Comparison of ENCODE assay signal across 28 cellular contexts in the genomic region with DNA sequence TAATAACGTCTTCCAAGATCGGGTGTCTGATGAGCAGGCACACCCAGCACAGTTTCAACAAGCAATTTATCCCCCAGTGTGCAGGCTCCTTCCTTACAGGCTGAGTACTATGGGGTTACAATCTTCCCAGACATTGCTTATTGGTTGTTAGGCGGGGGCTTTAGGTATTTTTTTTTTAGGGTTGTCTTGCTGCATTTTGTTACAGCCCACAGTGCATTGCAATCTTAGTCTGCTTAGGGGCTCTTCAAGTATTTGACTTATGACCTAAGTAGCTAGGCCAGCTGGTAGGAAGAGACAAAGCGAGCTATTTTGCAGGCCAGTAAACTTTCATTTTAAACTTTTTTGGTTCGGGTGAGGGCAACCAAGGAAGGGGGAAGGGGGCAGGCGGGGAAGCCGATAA. TPM values are rescaled to one million over a fixed set of nuclear protein-coding genes. Genes with fewer than 3 reads are reported as not detected.
DNase-seq lines count a peak whose midpoint lies in the region; ATAC-seq and TF ChIP-seq lines count a peak whose summit lies in the region.
"Had no signal": no experiment of that assay in that cellular context is flagged by ENCODE, and none has a peak within 500 bp of the region (broad histone marks: within the 10 kb centered on the region; RNA-seq: fewer than 3 reads in every experiment).

No MANE protein-coding gene starts in this region.

- H3K4me3 ChIP-seq in hepatocyte (no peak overlapping the region), neuron (ENCODE audit: low read length) (no peak overlapping the region), thymus (ENCODE audit: low read length) (no peak overlapping the region), left lung (no peak overlapping the region)
- H3K4me3 ChIP-seq: ascending aorta, MG63 had no signal

- ATAC-seq in GM18511 (IDR thresholded peaks at IDR 0.05; ENCODE audit: unreplicated experiment) (no peak), left lung (no peak), GM19324 (IDR thresholded peaks at IDR 0.05; ENCODE audit: low FRiP score, unreplicated experiment) (no peak)
- ATAC-seq: left lobe of liver had no signal

- no peaks in the 10 kb centered on the region for H3K9me2 ChIP-seq in hepatocyte (replicated peaks; ENCODE audit: insufficient read depth)
- H3K9me2 ChIP-seq: SK-N-SH had no signal

- no peaks in the 10 kb centered on the region for H3K36me3 ChIP-seq in hepatocyte (replicated peaks; ENCODE audit: insufficient read depth, low read depth)
- H3K36me3 ChIP-seq in neuron (ENCODE audit: insufficient read depth, low read length): no peaks in the 10 kb centered on the region
- H3K36me3 ChIP-seq in thymus (ENCODE audit: control insufficient read depth, insufficient read depth): no peaks in the 10 kb centered on the region
- H3K36me3 ChIP-seq in left lung: peaks cover 0 to 13% of the 10 kb centered on the region in 2 donors

- peak overlapping the region; percentile 62 for H3K27ac Mint-ChIP-seq in activated CD4-positive, alpha-beta T cell treated with anti-CD3 and anti-CD28 coated beads, Interleukin-2, amount 10 ng/mL, durations not matched to agents 7 days and 5 days
- H3K27ac Mint-ChIP-seq: activated CD4-positive, alpha-beta T cell treated with anti-CD3 and anti-CD28 coated beads, Interleukin-2, amount 10 ng/mL, durations not matched to agents 24 days and 14 days; activated naive CD8-positive, alpha-beta T cell; CD8-positive, alpha-beta memory T cell; stimulated activated naive CD8-positive, alpha-beta T cell treated with anti-CD3 and anti-CD28 coated beads, Interleukin-15, Interleukin-2, amounts not matched to agents 100 ng/mL and 50 ng/mL, for 24 hours; type B pancreatic cell had no signal

- H2AFZ ChIP-seq in hepatocyte: no peak overlapping the region
- H2AFZ ChIP-seq in neuron (ENCODE audit: low read depth, low read length): peak overlapping the region; percentile 57

- H4K20me1 ChIP-seq in hepatocyte (ENCODE audit: insufficient read depth, poor library complexity, severe bottlenecking): no peaks in the 10 kb centered on the region

- H3K36me3 Mint-ChIP-seq in activated CD4-positive, alpha-beta T cell treated with anti-CD3 and anti-CD28 coated beads, Interleukin-2, amount 10 ng/mL, durations not matched to agents 7 days and 5 days (ENCODE audit: low read depth): peaks cover 41% of the 10 kb centered on the region
- H3K36me3 Mint-ChIP-seq: type B pancreatic cell had no signal

- no peaks in the 10 kb centered on the region for H3K9me3 Mint-ChIP-seq in activated CD4-positive, alpha-beta T cell treated with anti-CD3 and anti-CD28 coated beads, Interleukin-2, amount 10 ng/mL, durations not matched to agents 7 days and 5 days
- H3K9me3 Mint-ChIP-seq: activated CD4-positive, alpha-beta T cell treated with anti-CD3 and anti-CD28 coated beads, Interleukin-2, amount 10 ng/mL, durations not matched to agents 24 days and 14 days; CD8-positive, alpha-beta memory T cell; stimulated activated naive CD8-positive, alpha-beta T cell treated with anti-CD3 and anti-CD28 coated beads, Interleukin-15, Interleukin-2, amounts not matched to agents 100 ng/mL and 50 ng/mL, for 24 hours; type B pancreatic cell had no signal

- WGBS in hepatocyte (ENCODE audit: low lambda C conversion rate, missing lambda C conversion rate): 61% methylated on average over 7 of the region's 7 CpGs
- 94% methylated on average over 7 of the region's 7 CpGs for WGBS in thymus

- H3K27me3 ChIP-seq in hepatocyte (no peaks in the 10 kb centered on the region), neuron (ENCODE audit: insufficient read depth, low read length) (no peaks in the 10 kb centered on the region), thymus (ENCODE audit: control insufficient read depth, insufficient read depth) (no peaks in the 10 kb centered on the region), left lung (no peaks in the 10 kb centered on the region)
- H3K27me3 ChIP-seq: ascending aorta, MG63, neutrophil had no signal

- H3K4me2 ChIP-seq in hepatocyte: peak overlapping the region; percentile 18
- H3K4me2 ChIP-seq: SK-N-SH had no signal

- H3K79me2 ChIP-seq in hepatocyte: no peaks in the 10 kb centered on the region

- CTCF ChIA-PET in activated CD4-positive, alpha-beta T cell treated with anti-CD3 and anti-CD28 coated beads, Interleukin-2, amount 10 ng/mL, durations not matched to agents 7 days and 5 days (lab: Charles Lee): interaction anchor here (0.8 to 2.5 kb wide), 5 partner anchors 11 to 108 kb away, joined by 3 to 7 read pairs (median 3); no protein-coding TSS in a partner anchor

- POLR2A ChIA-PET in activated CD4-positive, alpha-beta T cell treated with anti-CD3 and anti-CD28 coated beads, Interleukin-2, amount 10 ng/mL, durations not matched to agents 7 days and 5 days (lab: Charles Lee): interaction anchor here (0.5 kb wide), 1 partner anchor 26 kb away, joined by 3 read pairs; no protein-coding TSS in a partner anchor

- peaks cover 31% of the 10 kb centered on the region for H3K4me1 Mint-ChIP-seq in activated CD4-positive, alpha-beta T cell treated with anti-CD3 and anti-CD28 coated beads, Interleukin-2, amount 10 ng/mL, durations not matched to agents 7 days and 5 days

- TF ChIP-seq CTCF in hepatocyte (IDR thresholded peaks at IDR 0.05; ENCODE audit: poor library complexity) (no peak), left lung (IDR thresholded peaks at IDR 0.05) (no peak)

- no peaks in the 10 kb centered on the region for H3K9me3 ChIP-seq in hepatocyte (ENCODE audit: low read depth)
- no peaks in the 10 kb centered on the region for H3K9me3 ChIP-seq in neuron (ENCODE audit: low read length)
- H3K9me3 ChIP-seq in thymus (ENCODE audit: control insufficient read depth): no peaks in the 10 kb centered on the region
- H3K9me3 ChIP-seq in left lung: no peaks in the 10 kb centered on the region
- H3K9me3 ChIP-seq: ascending aorta, MG63, neutrophil, SK-N-SH had no signal

- DNase-seq in activated CD4-positive, alpha-beta T cell treated with anti-CD3 and anti-CD28 coated beads, Interleukin-2, amount 10 ng/mL, durations not matched to agents 7 days and 5 days: no peak
- no peak for DNase-seq in activated CD4-positive, alpha-beta T cell treated with anti-CD3 and anti-CD28 coated beads, Interleukin-2, amount 50 U/mL, for 1 hour
- DNase-seq in hepatocyte (ENCODE audit: low spot score) (no peak), left lung (no peak)
- DNase-seq: activated CD4-positive, alpha-beta T cell treated with anti-CD3 and anti-CD28 coated beads, Interleukin-2, amount 10 ng/mL, durations not matched to agents 24 days and 14 days; caudate nucleus; CD8-positive, alpha-beta memory T cell; dermis blood vessel endothelial cell; KBM-7; MG63; NCI-H1417; NCI-H446 treated with DMSO at 0.1 percent for 48 hours; SK-N-SH; stimulated activated CD4-positive, alpha-beta T cell treated with anti-CD3 and anti-CD28 coated beads, Interleukin-4, amount 100 ng/mL, for 4 hours; T-helper 2 cell had no signal

- intact Hi-C loops in left lung (cut with DNase I): no loop called here

- peak overlapping the region; percentile 16 for H3K27ac ChIP-seq in hepatocyte
- peak overlapping the region; percentile 5 for H3K27ac ChIP-seq in thymus (ENCODE audit: low read depth)
- H3K27ac ChIP-seq in left lung: peak overlapping the region in 1 of 2 donors; percentile 4
- H3K27ac ChIP-seq: 22Rv1, ascending aorta, neutrophil had no signal

- no peaks in the 10 kb centered on the region for H3K27me3 Mint-ChIP-seq in activated CD4-positive, alpha-beta T cell treated with anti-CD3 and anti-CD28 coated beads, Interleukin-2, amount 10 ng/mL, durations not matched to agents 7 days and 5 days
- H3K27me3 Mint-ChIP-seq: activated CD4-positive, alpha-beta T cell treated with anti-CD3 and anti-CD28 coated beads, Interleukin-2, amount 10 ng/mL, durations not matched to agents 24 days and 14 days; activated naive CD8-positive, alpha-beta T cell; stimulated activated naive CD8-positive, alpha-beta T cell treated with anti-CD3 and anti-CD28 coated beads, Interleukin-15, Interleukin-2, amounts not matched to agents 100 ng/mL and 50 ng/mL, for 24 hours; type B pancreatic cell had no signal

- no peaks in the 10 kb centered on the region for H3K4me1 ChIP-seq in hepatocyte (ENCODE audit: insufficient read depth)
- H3K4me1 ChIP-seq in neuron (ENCODE audit: insufficient read depth, low read length): peaks cover 13% of the 10 kb centered on the region
- H3K4me1 ChIP-seq in thymus (ENCODE audit: control insufficient read depth, insufficient read depth, low read length): peaks cover 5% of the 10 kb centered on the region
- H3K4me1 ChIP-seq in left lung: peaks cover 8 to 24% of the 10 kb centered on the region in 2 donors

- H3K4me3 Mint-ChIP-seq in activated CD4-positive, alpha-beta T cell treated with anti-CD3 and anti-CD28 coated beads, Interleukin-2, amount 10 ng/mL, durations not matched to agents 7 days and 5 days: no peak overlapping the region
- H3K4me3 Mint-ChIP-seq: activated CD4-positive, alpha-beta T cell treated with anti-CD3 and anti-CD28 coated beads, Interleukin-2, amount 10 ng/mL, durations not matched to agents 24 days and 14 days; activated naive CD8-positive, alpha-beta T cell; stimulated activated naive CD8-positive, alpha-beta T cell treated with anti-CD3 and anti-CD28 coated beads, Interleukin-15, Interleukin-2, amounts not matched to agents 100 ng/mL and 50 ng/mL, for 24 hours; type B pancreatic cell had no signal

RNA-seq across cellular contexts. Expression of gene PLD6, which starts 5.8 kb away (rescaled TPM):
- 10 to 100 TPM; 10.9 to 11.8 TPM for total RNA-seq in activated CD4-positive, alpha-beta T cell treated with anti-CD3 and anti-CD28 coated beads, Interleukin-2, amount 10 ng/mL, durations not matched to agents 7 days and 5 days
- total RNA-seq in hepatocyte (0.24 and 0.97 TPM in 2 replicates), left lung (1 to 10 TPM; 3.4 to 5.6 TPM)
- polyA plus RNA-seq in hepatocyte (0.63 and 0.79 TPM in 2 replicates), thymus (3.8 TPM)
- total RNA-seq: HT1080, OCI-LY7 had no signal

RNA-seq across cellular contexts. Expression of gene FLCN, which starts 36.7 kb away (rescaled TPM):
- 10 to 100 TPM; 39.4 to 48.0 TPM for total RNA-seq in activated CD4-positive, alpha-beta T cell treated with anti-CD3 and anti-CD28 coated beads, Interleukin-2, amount 10 ng/mL, durations not matched to agents 7 days and 5 days
- total RNA-seq in hepatocyte (51.5 and 66.2 TPM in 2 replicates), left lung (10 to 100 TPM; 73.4 to 80.1 TPM)
- polyA plus RNA-seq in hepatocyte (31.0 and 39.0 TPM in 2 replicates), thymus (14.4 TPM)
